16 cellular contexts compared by ENCODE assay signal in the genomic region with DNA sequence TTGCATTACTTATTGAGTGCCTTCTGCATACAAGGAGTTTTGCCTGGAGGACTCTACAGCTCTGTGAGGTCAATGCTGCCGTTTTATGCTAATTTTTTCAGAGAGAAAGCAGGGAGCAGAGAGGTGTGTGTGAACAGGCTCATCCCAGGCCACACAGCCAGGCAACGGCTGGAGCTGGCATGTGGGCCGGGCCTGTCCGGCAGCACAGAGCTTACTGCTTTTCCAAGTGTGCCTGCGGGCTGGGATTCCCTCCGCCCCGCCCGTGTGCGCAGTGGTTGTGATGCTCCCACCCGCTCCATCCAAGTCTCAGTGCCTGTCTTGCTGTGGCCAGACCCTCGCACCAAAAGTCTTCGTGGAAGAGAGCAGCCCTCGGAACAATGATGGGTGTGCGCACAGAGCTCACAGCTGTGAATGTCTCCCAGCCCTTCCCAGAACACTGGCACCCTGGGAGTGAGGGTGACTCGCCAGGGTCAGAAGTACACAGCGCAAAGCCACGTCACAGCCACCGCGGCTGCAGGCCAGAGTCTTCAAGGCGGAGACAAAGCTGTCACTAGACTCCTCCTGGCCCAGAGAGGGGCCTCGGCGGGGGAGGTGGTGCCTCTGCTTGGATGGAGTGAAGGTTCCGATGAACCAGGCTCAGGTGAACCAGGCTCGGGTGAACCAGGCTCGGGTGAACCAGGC.
A peak's percentile ranks its signal among the peaks of the same experiment; 100 is the strongest.
DNase-seq lines count a peak whose midpoint lies in the region; ATAC-seq and TF ChIP-seq lines count a peak whose summit lies in the region.
"Had no signal": no experiment of that assay in that cellular context is flagged by ENCODE, and none has a peak within 500 bp of the region (broad histone marks: within the 10 kb centered on the region; RNA-seq: fewer than 3 reads in every experiment).

No MANE protein-coding gene starts in this region.

- no peak overlapping the region for H3K4me2 ChIP-seq in Karpas-422 (ENCODE audit: low read depth, low read length, poor library complexity, severe bottlenecking)

- peak overlapping the region; percentile 66 for H3K27ac ChIP-seq in stomach smooth muscle (ENCODE audit: low read length)
- no peak overlapping the region for H3K27ac ChIP-seq in CD4-positive, alpha-beta memory T cell (ENCODE audit: low read depth, low read length)
- no peak overlapping the region for H3K27ac ChIP-seq in Karpas-422 (ENCODE audit: low read length)

- H3K9me3 ChIP-seq in stomach smooth muscle (ENCODE audit: control insufficient read depth in 2 of 2, low read length in 2 of 2) (no peaks in the 10 kb centered on the region), Karpas-422 (ENCODE audit: low read length) (no peaks in the 10 kb centered on the region)
- H3K9me3 ChIP-seq in CD4-positive, alpha-beta memory T cell (ENCODE audit: control insufficient read depth in 1 of 2, low read length in 2 of 2), result no peaks in the 10 kb centered on the region

- H3K4me1 ChIP-seq in stomach smooth muscle (ENCODE audit: control insufficient read depth, insufficient read depth, low read length), result peaks cover 47% of the 10 kb centered on the region
- H3K4me1 ChIP-seq in CD4-positive, alpha-beta memory T cell (ENCODE audit: insufficient read depth, low read length), result no peaks in the 10 kb centered on the region
- H3K4me1 ChIP-seq in Karpas-422 (ENCODE audit: low read length), result no peaks in the 10 kb centered on the region

- H3K9ac ChIP-seq in stomach smooth muscle (ENCODE audit: low read length in 2 of 2) (no peak overlapping the region), Karpas-422 (ENCODE audit: low read length) (no peak overlapping the region)

- no peaks in the 10 kb centered on the region for H3K27me3 Mint-ChIP-seq in chondrocyte (ENCODE audit: low read depth)
- peaks cover 3 to 14% of the 10 kb centered on the region in 2 donors for H3K27me3 Mint-ChIP-seq in CD4-positive, alpha-beta memory T cell

- peaks cover 19% of the 10 kb centered on the region for H3K4me1 Mint-ChIP-seq in chondrocyte (ENCODE audit: low read depth)
- peaks cover 2 to 7% (median 6%) of the 10 kb centered on the region in 4 donors for H3K4me1 Mint-ChIP-seq in CD4-positive, alpha-beta memory T cell

- intact Hi-C loops in CD4-positive, alpha-beta memory T cell (cut with micrococcal nuclease), result no loop called here

- H3K4me3 Mint-ChIP-seq in chondrocyte (ENCODE audit: unreplicated experiment), result no peak overlapping the region
- no peak overlapping the region for H3K4me3 Mint-ChIP-seq in CD4-positive, alpha-beta memory T cell
- H3K4me3 Mint-ChIP-seq: activated CD4-positive, alpha-beta T cell treated with anti-CD3 and anti-CD28 coated beads, Interleukin-2, amount 10 ng/mL, durations not matched to agents 7 days and 5 days; activated T-cell treated with anti-CD3 and anti-CD28 coated beads, Interleukin-2, amount 50 U/mL, for 24 hours; T-helper 17 cell had no signal

- no peaks in the 10 kb centered on the region for H4K20me1 ChIP-seq in Karpas-422 (ENCODE audit: insufficient read depth, low read depth, low read length)

- CTCF ChIA-PET in CD4-positive, alpha-beta memory T cell (lab: Charles Lee; ENCODE audit: partially characterized antibody), result no interaction called here

- H2AFZ ChIP-seq in Karpas-422 (ENCODE audit: low read length), result no peak overlapping the region

- no peaks in the 10 kb centered on the region for H3K9me3 Mint-ChIP-seq in chondrocyte (ENCODE audit: low read depth)
- peaks cover 0 to 2% (median 0%) of the 10 kb centered on the region in 8 donors for H3K9me3 Mint-ChIP-seq in CD4-positive, alpha-beta memory T cell
- H3K9me3 Mint-ChIP-seq: activated T-cell treated with anti-CD3 and anti-CD28 coated beads, Interleukin-2, amount 50 U/mL, for 24 hours had no signal

- H3K79me2 ChIP-seq in Karpas-422 (ENCODE audit: low read length), result no peaks in the 10 kb centered on the region

- H3K36me3 ChIP-seq in stomach smooth muscle (ENCODE audit: control insufficient read depth in 2 of 2, insufficient read depth in 2 of 2, low read length in 2 of 2), result peaks cover 10 to 11% of the 10 kb centered on the region in 2 donors
- no peaks in the 10 kb centered on the region for H3K36me3 ChIP-seq in CD4-positive, alpha-beta memory T cell (ENCODE audit: insufficient read depth, low read length)
- H3K36me3 ChIP-seq in Karpas-422 (ENCODE audit: insufficient read depth, low read length), result no peaks in the 10 kb centered on the region

- H3K36me3 Mint-ChIP-seq in chondrocyte (ENCODE audit: low read depth), result peaks cover 32% of the 10 kb centered on the region
- H3K36me3 Mint-ChIP-seq in CD4-positive, alpha-beta memory T cell, result no peaks in the 10 kb centered on the region
- H3K36me3 Mint-ChIP-seq: CD14-positive monocyte had no signal

- no peaks in the 10 kb centered on the region for H3K27me3 ChIP-seq in stomach smooth muscle (ENCODE audit: control insufficient read depth in 1 of 2, insufficient read depth in 2 of 2, low read length in 2 of 2)
- no peaks in the 10 kb centered on the region for H3K27me3 ChIP-seq in CD4-positive, alpha-beta memory T cell (ENCODE audit: insufficient read depth, low read length)
- no peaks in the 10 kb centered on the region for H3K27me3 ChIP-seq in Karpas-422 (ENCODE audit: low read length)

- ATAC-seq in HG02885 (IDR thresholded peaks at IDR 0.05; ENCODE audit: poor library complexity, unreplicated experiment), result no peak
- ATAC-seq: T-helper 17 cell had no signal

- H3K9me2 ChIP-seq in Karpas-422 (replicated peaks; ENCODE audit: insufficient read depth, low read length), result no peaks in the 10 kb centered on the region

- POLR2A ChIA-PET in CD4-positive, alpha-beta memory T cell (lab: Charles Lee; ENCODE audit: partially characterized antibody), result no interaction called here

- no peak for TF ChIP-seq CTCF in chondrocyte (IDR thresholded peaks at IDR 0.05)

- peak; percentile 40 for DNase-seq in ELR (ENCODE audit: low read depth)
- DNase-seq in chondrocyte (ENCODE audit: low spot score), result no peak
- peak; percentile 56 for DNase-seq in hepatic stellate cell (ENCODE audit: low spot score)
- DNase-seq in CD4-positive, alpha-beta memory T cell, result no peak
- DNase-seq in Karpas-422, result no peak
- DNase-seq in NCI-H2029 treated with DMSO at 0.1 percent for 48 hours (lab: John Stamatoyannopoulos, UW), result no peak
- DNase-seq: activated CD4-positive, alpha-beta T cell treated with anti-CD3 and anti-CD28 coated beads, Interleukin-2, amount 10 ng/mL, durations not matched to agents 7 days and 5 days; activated T-cell treated with anti-CD3 and anti-CD28 coated beads, Interleukin-2, amount 50 U/mL, for 24 hours; NCI-H2107; nucleus accumbens; T-helper 17 cell had no signal

- H3K4me3 ChIP-seq in stomach smooth muscle (ENCODE audit: low read length in 2 of 2), result no peak overlapping the region
- no peak overlapping the region for H3K4me3 ChIP-seq in CD4-positive, alpha-beta memory T cell (ENCODE audit: low read length in 2 of 2)
- H3K4me3 ChIP-seq in Karpas-422 (ENCODE audit: low read length), result no peak overlapping the region
- H3K4me3 ChIP-seq: coronary artery, lung had no signal

- peak overlapping the region; percentile 22 for H3K27ac Mint-ChIP-seq in chondrocyte (ENCODE audit: unreplicated experiment)
- no peak overlapping the region for H3K27ac Mint-ChIP-seq in CD4-positive, alpha-beta memory T cell
- H3K27ac Mint-ChIP-seq: activated CD4-positive, alpha-beta T cell treated with anti-CD3 and anti-CD28 coated beads, Interleukin-2, amount 10 ng/mL, durations not matched to agents 7 days and 5 days; activated T-cell treated with anti-CD3 and anti-CD28 coated beads, Interleukin-2, amount 50 U/mL, for 24 hours; CD14-positive monocyte; T-helper 17 cell had no signal

Comparison
In these comparisons a context has a peak if more than half of its experiments do, and no peak if none do; other contexts are left out.
1. DNase-seq: peak in ELR (single experiment) and hepatic stellate cell (single experiment); none in chondrocyte (single experiment), CD4-positive, alpha-beta memory T cell (0 of 5), Karpas-422 (single experiment) and NCI-H2029 treated with DMSO at 0.1 percent for 48 hours (single experiment).